ENCODE assay signal across 11 cellular contexts in the genomic region with DNA sequence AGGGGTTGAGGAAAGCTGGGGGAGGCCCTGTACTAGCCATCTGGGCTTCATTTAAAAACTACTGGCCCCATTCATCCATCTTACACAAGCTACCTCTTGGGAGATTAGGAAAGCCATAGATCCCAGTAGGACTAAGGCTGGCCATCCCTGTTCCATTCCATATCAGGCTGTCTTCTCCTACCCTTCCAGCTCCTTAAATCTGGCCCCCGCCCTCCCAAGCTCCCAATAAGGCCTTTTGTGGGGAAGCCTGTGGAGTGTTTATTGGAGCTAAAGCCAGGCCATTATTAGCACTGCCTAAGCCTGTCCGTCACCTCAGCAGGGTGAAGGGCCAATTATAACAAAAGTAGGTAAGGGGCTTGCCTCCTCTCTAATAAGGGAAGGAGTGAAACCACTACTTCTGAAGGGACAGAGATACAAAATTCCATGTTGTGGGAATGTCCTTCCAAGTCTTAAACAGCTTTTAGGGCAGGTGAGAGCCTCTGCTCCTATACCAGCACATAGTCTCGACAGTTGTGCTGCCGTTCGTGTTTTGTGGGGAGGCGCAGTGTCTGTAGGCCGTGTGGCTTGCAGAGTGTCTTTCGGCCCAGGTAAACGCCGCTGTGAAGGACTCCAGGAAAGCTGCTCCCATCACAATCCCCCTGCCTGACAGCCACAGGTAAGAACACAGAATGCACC. TPM values are rescaled to one million over a fixed set of nuclear protein-coding genes. Genes with fewer than 3 reads are reported as not detected.
DNase-seq lines count a peak whose midpoint lies in the region; ATAC-seq and TF ChIP-seq lines count a peak whose summit lies in the region.
"Had no signal": no experiment of that assay in that cellular context is flagged by ENCODE, and none has a peak within 500 bp of the region (broad histone marks: within the 10 kb centered on the region; RNA-seq: fewer than 3 reads in every experiment).

No MANE protein-coding gene starts in this region.

- intact Hi-C loops in right lobe of liver (cut with DNase I): no loop called here

- H3K27me3 ChIP-seq in right lobe of liver: no peaks in the 10 kb centered on the region
- no peaks in the 10 kb centered on the region for H3K27me3 ChIP-seq in subcutaneous abdominal adipose tissue (ENCODE audit: control insufficient read depth in 5 of 5, insufficient read depth in 4 of 5, low read length in 5 of 5)
- H3K27me3 ChIP-seq: BE2C had no signal

- H3K36me3 Mint-ChIP-seq in activated T-cell treated with anti-CD3 and anti-CD28 coated beads, Interleukin-2, amount 50 U/mL, for 4 hours (ENCODE audit: insufficient read depth): peaks cover 38% of the 10 kb centered on the region
- peaks cover 42 to 48% of the 10 kb centered on the region in 2 donors for H3K36me3 Mint-ChIP-seq in activated naive CD4-positive, alpha-beta T cell treated with anti-CD3 and anti-CD28 coated beads, Interleukin-2, amount 50 U/mL, for 72 hours

- H3K4me3 ChIP-seq in right lobe of liver (no peak overlapping the region), subcutaneous abdominal adipose tissue (ENCODE audit: low read depth in 1 of 5, low read length in 5 of 5) (peak overlapping the region in 2 of 5 donors; percentile 93 to 97)

- TF ChIP-seq POLR2A in right lobe of liver (IDR thresholded peaks at IDR 0.05): no peak

- peaks cover 35% of the 10 kb centered on the region for H3K4me1 Mint-ChIP-seq in activated T-cell treated with anti-CD3 and anti-CD28 coated beads, Interleukin-2, amount 50 U/mL, for 4 hours (ENCODE audit: low read depth)

- no peaks in the 10 kb centered on the region for H3K27me3 Mint-ChIP-seq in activated T-cell treated with anti-CD3 and anti-CD28 coated beads, Interleukin-2, amount 50 U/mL, for 4 hours (ENCODE audit: low read depth)

- WGBS in right lobe of liver (ENCODE audit: insufficient coverage, low coverage, low lambda C conversion rate, missing lambda C conversion rate): 73% methylated on average over 7 of the region's 10 CpGs

- no peak for DNase-seq in activated T-cell treated with anti-CD3 and anti-CD28 coated beads, Interleukin-2, amount 50 U/mL, for 4 hours
- DNase-seq in activated T-cell treated with anti-CD3 and anti-CD28 coated beads for 4 hours (no peak), right lobe of liver (no peak), NCI-H446 (lab: John Stamatoyannopoulos, UW) (no peak), midbrain (lab: John Stamatoyannopoulos, UW) (no peak)
- DNase-seq in activated naive CD4-positive, alpha-beta T cell treated with anti-CD3 and anti-CD28 coated beads, Interleukin-2, amount 50 U/mL, for 72 hours (ENCODE audit: low spot score in 2 of 2): no peak
- DNase-seq in activated effector memory CD4-positive, alpha-beta T cell treated with anti-CD3 and anti-CD28 coated beads, Interleukin-2, amount 50 U/mL, for 16 hours: no peak
- DNase-seq: activated gamma-delta T cell, BE2C, Kasumi-1 had no signal

- TF ChIP-seq CTCF in right lobe of liver (IDR thresholded peaks at IDR 0.05): no peak

- H3K27ac Mint-ChIP-seq in activated naive CD4-positive, alpha-beta T cell treated with anti-CD3 and anti-CD28 coated beads, Interleukin-2, amount 50 U/mL, for 72 hours: peak overlapping the region; percentile 81 to 95

- H3K27ac ChIP-seq in right lobe of liver (peak overlapping the region in 2 of 3 donors; percentile 36 to 89), subcutaneous abdominal adipose tissue (ENCODE audit: low read depth, low read length) (peak overlapping the region; percentile 98)

- H3K36me3 ChIP-seq in right lobe of liver (peaks cover 7 to 65% (median 30%) of the 10 kb centered on the region in 4 donors), subcutaneous abdominal adipose tissue (ENCODE audit: control insufficient read depth in 5 of 5, insufficient read depth in 5 of 5, low read length in 5 of 5) (peaks cover 0 to 73% (median 68%) of the 10 kb centered on the region in 5 donors)

- peak overlapping the region in 3 of 5 donors; percentile 93 to 99 (median 98) for H3K9ac ChIP-seq in subcutaneous abdominal adipose tissue (ENCODE audit: low read length in 5 of 5)

- H3K4me3 Mint-ChIP-seq in activated T-cell treated with anti-CD3 and anti-CD28 coated beads, Interleukin-2, amount 50 U/mL, for 4 hours: peak overlapping the region; percentile 95

- H3K9me3 ChIP-seq in right lobe of liver (no peaks in the 10 kb centered on the region), subcutaneous abdominal adipose tissue (ENCODE audit: control insufficient read depth in 5 of 5, low read length in 5 of 5) (no peaks in the 10 kb centered on the region)
- H3K9me3 ChIP-seq: BE2C had no signal

- no peaks in the 10 kb centered on the region for H3K9me3 Mint-ChIP-seq in activated T-cell treated with anti-CD3 and anti-CD28 coated beads, Interleukin-2, amount 50 U/mL, for 4 hours
- H3K9me3 Mint-ChIP-seq in activated naive CD4-positive, alpha-beta T cell treated with anti-CD3 and anti-CD28 coated beads, Interleukin-2, amount 50 U/mL, for 72 hours: no peaks in the 10 kb centered on the region

- ATAC-seq in activated T-cell treated with anti-CD3 and anti-CD28 coated beads, Interleukin-2, amount 50 U/mL, for 4 hours: no peak
- ATAC-seq in activated naive CD4-positive, alpha-beta T cell treated with anti-CD3 and anti-CD28 coated beads, Interleukin-2, amount 50 U/mL, for 72 hours: no peak
- ATAC-seq in right lobe of liver: no peak

- H3K4me1 ChIP-seq in right lobe of liver: peaks cover 0 to 28% (median 3%) of the 10 kb centered on the region in 4 donors
- H3K4me1 ChIP-seq in subcutaneous abdominal adipose tissue (ENCODE audit: control insufficient read depth in 5 of 5, insufficient read depth in 5 of 5, low read length in 5 of 5): peaks cover 18 to 54% (median 45%) of the 10 kb centered on the region in 5 donors
- H3K4me1 ChIP-seq: BE2C had no signal

RNA-seq across cellular contexts. Expression of a gene that starts 3.7 kb away (rescaled TPM):
- total RNA-seq in activated T-cell treated with anti-CD3 and anti-CD28 coated beads, Interleukin-2, amount 50 U/mL, for 4 hours: 100 to 1,000 TPM; 684 to 725 (median 686) TPM
- 1,000 to 10,000 TPM; 1,014 to 1,193 TPM for total RNA-seq in activated naive CD4-positive, alpha-beta T cell treated with anti-CD3 and anti-CD28 coated beads, Interleukin-2, amount 50 U/mL, for 72 hours
- total RNA-seq in right lobe of liver: 100 to 1,000 TPM; 409 to 644 (median 490) TPM

RNA-seq across cellular contexts. Expression of a gene that starts 9.4 kb away (rescaled TPM):
- 10 to 100 TPM; 30.3 to 34.5 (median 30.8) TPM for total RNA-seq in activated T-cell treated with anti-CD3 and anti-CD28 coated beads, Interleukin-2, amount 50 U/mL, for 4 hours
- total RNA-seq in activated naive CD4-positive, alpha-beta T cell treated with anti-CD3 and anti-CD28 coated beads, Interleukin-2, amount 50 U/mL, for 72 hours: 100 to 1,000 TPM in 1 of 2 donors, 10 to 100 TPM in 1; 99.7 to 112 TPM
- total RNA-seq in right lobe of liver: 10 to 100 TPM in 5 of 6 experiments, 1 to 10 TPM in 1; 4.9 to 18.7 (median 12.6) TPM

RNA-seq across cellular contexts. Expression of a gene that starts 27.5 kb away (rescaled TPM):
- 10 to 100 TPM; 85.7 to 92.9 (median 86.4) TPM for total RNA-seq in activated T-cell treated with anti-CD3 and anti-CD28 coated beads, Interleukin-2, amount 50 U/mL, for 4 hours
- total RNA-seq in activated naive CD4-positive, alpha-beta T cell treated with anti-CD3 and anti-CD28 coated beads, Interleukin-2, amount 50 U/mL, for 72 hours: 100 to 1,000 TPM; 101 to 123 TPM
- total RNA-seq in right lobe of liver: 10 to 100 TPM; 17.9 to 40.8 (median 25.7) TPM

RNA-seq across cellular contexts. Expression of a gene that starts 33.7 kb away (rescaled TPM):
- 100 to 1,000 TPM in 2 of 3 donors, 10 to 100 TPM in 1; 95.9 to 113 (median 106) TPM for total RNA-seq in activated T-cell treated with anti-CD3 and anti-CD28 coated beads, Interleukin-2, amount 50 U/mL, for 4 hours
- total RNA-seq in activated naive CD4-positive, alpha-beta T cell treated with anti-CD3 and anti-CD28 coated beads, Interleukin-2, amount 50 U/mL, for 72 hours: 100 to 1,000 TPM; 159 to 197 TPM
- total RNA-seq in right lobe of liver: 100 to 1,000 TPM in 1 of 6 experiments, 10 to 100 TPM in 5; 56.5 to 117 (median 70.3) TPM

RNA-seq across cellular contexts. Expression of a gene that starts 43.7 kb away (rescaled TPM):
- 1 to 10 TPM; 7.4 to 8.3 (median 8.2) TPM for total RNA-seq in activated T-cell treated with anti-CD3 and anti-CD28 coated beads, Interleukin-2, amount 50 U/mL, for 4 hours
- total RNA-seq in activated naive CD4-positive, alpha-beta T cell treated with anti-CD3 and anti-CD28 coated beads, Interleukin-2, amount 50 U/mL, for 72 hours: 10 to 100 TPM in 1 of 2 donors, 1 to 10 TPM in 1; 7.1 to 15.0 TPM
- total RNA-seq in right lobe of liver: 1 to 10 TPM; 1.7 to 5.4 (median 3.2) TPM
